8 cellular contexts compared by ENCODE assay signal in genomic region chr12:109475993-109476806, GRCh38. TPM values are rescaled to one million over a fixed set of nuclear protein-coding genes. Genes with fewer than 3 reads are reported as not detected.
A peak's percentile ranks its signal among the peaks of the same experiment; 100 is the strongest.
DNase-seq lines count a peak whose midpoint lies in the region; ATAC-seq and TF ChIP-seq lines count a peak whose summit lies in the region.

No MANE protein-coding gene starts in this region.

- no peaks in the 10 kb centered on the region for H3K9me3 ChIP-seq in heart right ventricle
- no peaks in the 10 kb centered on the region for H3K9me3 ChIP-seq in body of pancreas
- H3K9me3 ChIP-seq in uterus, result no peaks in the 10 kb centered on the region

- H3K4me1 ChIP-seq in heart right ventricle (peaks cover 8 to 74% (median 63%) of the 10 kb centered on the region in 9 donors), body of pancreas (peaks cover 30% of the 10 kb centered on the region), uterus (peaks cover 10 to 21% of the 10 kb centered on the region in 2 donors)

- H3K27ac ChIP-seq in heart right ventricle (peak overlapping the region in 9 of 10 donors; percentile 96 to 100 (median 98)), body of pancreas (peak overlapping the region; percentile 84 to 96 (median 92)), uterus (peak overlapping the region; percentile 98)

- H3K9me3 Mint-ChIP-seq in memory B cell, result no peaks in the 10 kb centered on the region

- TF ChIP-seq POLR2A in body of pancreas (IDR thresholded peaks at IDR 0.05) (no peak), uterus (IDR thresholded peaks at IDR 0.05) (no peak)

- peaks cover 0 to 32% (median 2%) of the 10 kb centered on the region in 9 donors for H3K36me3 ChIP-seq in heart right ventricle
- no peaks in the 10 kb centered on the region for H3K36me3 ChIP-seq in body of pancreas (replicated peaks in 1 of 2; ENCODE audit: insufficient read depth in 1 of 2, low read depth in 2 of 2)
- H3K36me3 ChIP-seq in uterus, result no peaks in the 10 kb centered on the region

- 14% methylated on average over 19 of the region's 19 CpGs for WGBS in heart right ventricle, 2 donors
- 17% methylated on average over 18 to 19 of the region's 19 CpGs for WGBS in body of pancreas, 2 donors

- intact Hi-C loops in heart right ventricle (cut with DNase I), result loop anchor here in 9 of 10 donors (2.0 to 5.0 kb wide), 4 partner anchors 39 to 47 kb away; no protein-coding TSS in a partner anchor
- intact Hi-C loops in cardiac septum (cut with DNase I), result loop anchor here (5.0 kb wide), 1 partner anchor 44 kb away; no protein-coding TSS in a partner anchor
- intact Hi-C loops in body of pancreas (cut with DNase I), result no loop called here
- intact Hi-C loops in uterus (cut with DNase I; ENCODE audit: low total_unique reads), result no loop called here

- TF ChIP-seq CTCF in heart right ventricle (IDR thresholded peaks at IDR 0.05), result no peak
- no peak for TF ChIP-seq CTCF in body of pancreas (IDR thresholded peaks at IDR 0.05)
- no peak for TF ChIP-seq CTCF in uterus (IDR thresholded peaks at IDR 0.05)

- peaks cover 29% of the 10 kb centered on the region for H3K4me1 Mint-ChIP-seq in memory B cell

- peak overlapping the region; percentile 98 for H3K27ac Mint-ChIP-seq in memory B cell

- H3K36me3 Mint-ChIP-seq in memory B cell, result no peaks in the 10 kb centered on the region

- no peaks in the 10 kb centered on the region for H3K27me3 ChIP-seq in heart right ventricle
- no peaks in the 10 kb centered on the region for H3K27me3 ChIP-seq in body of pancreas
- H3K27me3 ChIP-seq in uterus, result no peaks in the 10 kb centered on the region

- no peak for DNase-seq in heart right ventricle
- DNase-seq in cardiac septum (ENCODE audit: low spot score), result no peak
- no peak for DNase-seq in body of pancreas
- DNase-seq in memory B cell (ENCODE audit: low spot score in 2 of 2), result no peak
- DNase-seq in uterus, result no peak
- no peak for DNase-seq in NCI-H510A (lab: John Stamatoyannopoulos, UW)

- peak overlapping the region; percentile 99 for H3K4me3 Mint-ChIP-seq in memory B cell

- ATAC-seq in heart right ventricle (peak in 2 of 8 donors; percentile 2 to 6), body of pancreas (no peak), memory B cell (ENCODE audit: low read depth) (no peak), HG03460 (IDR thresholded peaks at IDR 0.05; ENCODE audit: unreplicated experiment) (no peak), GM19463 (IDR thresholded peaks at IDR 0.05; ENCODE audit: unreplicated experiment) (no peak)

- H3K27me3 Mint-ChIP-seq in memory B cell, result no peaks in the 10 kb centered on the region

- H3K4me3 ChIP-seq in heart right ventricle (peak overlapping the region; percentile 73 to 99 (median 88)), body of pancreas (peak overlapping the region in 1 of 2 donors; percentile 88), uterus (peak overlapping the region; percentile 88 to 98)

RNA-seq across cellular contexts. Expression of gene KCTD10, which starts 0.9 kb away (rescaled TPM):
- total RNA-seq in heart right ventricle (10 to 100 TPM; 21.5 to 64.9 (median 33.8) TPM), cardiac septum (42.3 TPM), body of pancreas (10 to 100 TPM; 18.2 to 28.3 TPM), uterus (10 to 100 TPM; 38.2 to 88.4 (median 63.6) TPM)
- polyA plus RNA-seq in heart right ventricle, result 10 to 100 TPM; 13.6 to 16.6 TPM

RNA-seq across cellular contexts. Expression of gene UBE3B, which starts 1.2 kb away (rescaled TPM):
- total RNA-seq in heart right ventricle, result 10 to 100 TPM; 50.9 to 58.8 (median 55.8) TPM
- 10 to 100 TPM; 13.7 to 17.8 TPM for polyA plus RNA-seq in heart right ventricle
- 47.1 TPM for total RNA-seq in cardiac septum
- total RNA-seq in body of pancreas, result 10 to 100 TPM; 18.9 to 33.9 TPM
- 10 to 100 TPM; 14.7 to 64.2 (median 30.7) TPM for total RNA-seq in uterus

Comparison
In these comparisons a context has a peak if more than half of its experiments do, and no peak if none do; other contexts are left out.
1. intact Hi-C loops: an anchor here in heart right ventricle (2.0 to 5.0 kb wide) and cardiac septum (5.0 kb wide); none called in body of pancreas and uterus.